9 cellular contexts compared by ENCODE assay signal in genomic region chr6:137271245-137272183, GRCh38. TPM values are rescaled to one million over a fixed set of nuclear protein-coding genes. Genes with fewer than 3 reads are reported as not detected.
DNase-seq lines count a peak whose midpoint lies in the region; ATAC-seq, FAIRE-seq and TF ChIP-seq lines count a peak whose summit lies in the region.
"Had no signal": no experiment of that assay in that cellular context is flagged by ENCODE, and none has a peak within 500 bp of the region (broad histone marks: within the 10 kb centered on the region; RNA-seq: fewer than 3 reads in every experiment).

No MANE protein-coding gene starts in this region.

- BruUV-seq in GM12878 (replicated peaks; lab: Mats Ljungman, UMichigan) = no TSS peak

- H4K20me1 ChIP-seq in GM23338 (replicated peaks; ENCODE audit: insufficient read depth) (no peaks in the 10 kb centered on the region), GM12878 (ENCODE audit: control insufficient read depth, insufficient read depth) (no peaks in the 10 kb centered on the region)

- H3K79me2 ChIP-seq in GM23338 (replicated peaks; ENCODE audit: insufficient read depth) (no peaks in the 10 kb centered on the region), GM12878 (ENCODE audit: control insufficient read depth, insufficient read depth, low read length) (no peaks in the 10 kb centered on the region)

- WGBS in GM12878 (ENCODE audit: insufficient coverage, insufficient replicate concordance, low lambda C conversion rate, missing lambda C conversion rate) = 20% methylated on average over 5 of the region's 5 CpGs

- H3K4me3 ChIP-seq in GM23338 (no peak overlapping the region), GM12878 (no peak overlapping the region), tibial artery (no peak overlapping the region)

- H3K9me3 ChIP-seq in GM12878 (replicated peaks; ENCODE audit: control insufficient read depth, insufficient read depth, low read length) (no peaks in the 10 kb centered on the region), tibial artery (no peaks in the 10 kb centered on the region)

- H3K4me3 Mint-ChIP-seq in GM23338 = no peak overlapping the region
- H3K4me3 Mint-ChIP-seq in immature natural killer cell = peak overlapping the region in 1 of 5 donors; percentile 35
- no peak overlapping the region for H3K4me3 Mint-ChIP-seq in activated CD4-positive, alpha-beta memory T cell treated with anti-CD3 and anti-CD28 coated beads, Interleukin-2, amount 10 ng/mL, durations not matched to agents 7 days and 5 days
- H3K4me3 Mint-ChIP-seq: T-cell had no signal

- H3K27ac ChIP-seq in GM23338 (ENCODE audit: low read depth) = no peak overlapping the region
- no peak overlapping the region for H3K27ac ChIP-seq in GM12878 (ENCODE audit: control insufficient read depth, insufficient read depth)
- H3K27ac ChIP-seq in tibial artery = no peak overlapping the region

- DNase-seq in DMS114 treated with DMSO at 0.1 percent for 48 hours (lab: John Stamatoyannopoulos, UW; ENCODE audit: unreplicated experiment) (peak; percentile 17), GM23338 (ENCODE audit: low spot score) (peak; percentile 77), NCI-H2196 treated with DMSO at 0.1 percent for 48 hours (lab: John Stamatoyannopoulos, UW; ENCODE audit: unreplicated experiment) (peak; percentile 20), GM12878 (ENCODE audit: low read depth, low spot score) (no peak), immature natural killer cell (peak in 2 of 3 donors; percentile 41 to 44), tibial artery (no peak), COR-L47 (lab: John Stamatoyannopoulos, UW) (no peak)
- DNase-seq in activated CD4-positive, alpha-beta memory T cell treated with anti-CD3 and anti-CD28 coated beads, Interleukin-2, amount 10 ng/mL, durations not matched to agents 7 days and 5 days = no peak
- DNase-seq: T-cell had no signal

- H3K4me1 Mint-ChIP-seq in GM23338 (peaks cover 2% of the 10 kb centered on the region; the same call in 1 of the 3 replicates), immature natural killer cell (peaks cover 35 to 43% of the 10 kb centered on the region in 2 donors)
- H3K4me1 Mint-ChIP-seq in activated CD4-positive, alpha-beta memory T cell treated with anti-CD3 and anti-CD28 coated beads, Interleukin-2, amount 10 ng/mL, durations not matched to agents 7 days and 5 days = peaks cover 12% of the 10 kb centered on the region

- no peaks in the 10 kb centered on the region for H3K9me2 ChIP-seq in GM23338 (ENCODE audit: insufficient read depth)

- H3K4me2 ChIP-seq in GM23338 (no peak overlapping the region), GM12878 (ENCODE audit: control insufficient read depth, insufficient read depth) (no peak overlapping the region)

- ATAC-seq in GM23338 (peak; percentile 73), GM12878 (peak; percentile 92)

- H2AFZ ChIP-seq in GM23338 (no peak overlapping the region), GM12878 (ENCODE audit: control insufficient read depth, low read depth, low read length) (no peak overlapping the region)

- in situ Hi-C loops in GM12878 (cut with MboI) = no loop called here

- no peaks in the 10 kb centered on the region for H3F3A ChIP-seq in GM23338 (replicated peaks; ENCODE audit: low read depth)

- TF ChIP-seq POLR2A in GM12878 (IDR thresholded peaks at IDR 0.05; ENCODE audit: low read depth, low read length) = no peak

- peak; percentile 38 for FAIRE-seq in GM12878 (lab: Jason Lieb, UNC)

- intact Hi-C loops in GM12878 (cut with micrococcal nuclease; ENCODE audit: unreplicated experiment) (loop anchor here (1.0 to 5.0 kb wide), 7 partner anchors 43 to 370 kb away; partner anchors contain the start of gene IFNGR1), tibial artery (cut with DNase I; ENCODE audit: low total_unique reads) (no loop called here)

- H3K4me1 ChIP-seq in GM23338 (ENCODE audit: insufficient read depth) (no peaks in the 10 kb centered on the region), GM12878 (ENCODE audit: control insufficient read depth, insufficient read depth, low read length) (peaks cover 3% of the 10 kb centered on the region), tibial artery (no peaks in the 10 kb centered on the region)

- no peaks in the 10 kb centered on the region for H3K27me3 Mint-ChIP-seq in GM23338 (ENCODE audit: insufficient read depth, low read depth, poor library complexity)
- peaks cover 0 to 7% (median 2%) of the 10 kb centered on the region in 3 donors for H3K27me3 Mint-ChIP-seq in immature natural killer cell (ENCODE audit: low read depth in 3 of 3)
- H3K27me3 Mint-ChIP-seq in activated CD4-positive, alpha-beta memory T cell treated with anti-CD3 and anti-CD28 coated beads, Interleukin-2, amount 10 ng/mL, durations not matched to agents 7 days and 5 days = peaks cover 25% of the 10 kb centered on the region

- RAD21 ChIA-PET in GM12878 (lab: Charles Lee; ENCODE audit: unreplicated experiment) = interaction anchor here (0.6 to 5.5 kb wide), 29 partner anchors 9 to 704 kb away, joined by 3 to 61 read pairs (median 6); no protein-coding TSS in a partner anchor

- no peaks in the 10 kb centered on the region for H3K36me3 ChIP-seq in GM23338 (ENCODE audit: insufficient read depth)
- H3K36me3 ChIP-seq in GM12878 (ENCODE audit: control insufficient read depth in 2 of 2, insufficient read depth in 2 of 2, low read length in 1 of 2) = no peaks in the 10 kb centered on the region
- no peaks in the 10 kb centered on the region for H3K36me3 ChIP-seq in tibial artery

- TF ChIP-seq CTCF in GM23338 (conservative IDR thresholded peaks at IDR 0.05; ENCODE audit: low read depth in 2 of 2) = peak; percentile 86 to 97
- TF ChIP-seq CTCF in GM12878 (IDR thresholded peaks at IDR 0.05 in 2 of 3, conservative IDR thresholded peaks at IDR 0.05 in 1 of 3; ENCODE audit: control insufficient read depth in 2 of 3, extremely low read depth in 1 of 3, insufficient read depth in 1 of 3, low read depth in 3 of 3, low read length in 3 of 3) = peak; percentile 80 to 91 (median 85)
- peak; percentile 84 to 85 for TF ChIP-seq CTCF in tibial artery (IDR thresholded peaks at IDR 0.05)

- H3K27ac Mint-ChIP-seq in GM23338 (no peak overlapping the region), immature natural killer cell (peak overlapping the region in 2 of 6 donors; percentile 72 to 78)
- H3K27ac Mint-ChIP-seq in activated CD4-positive, alpha-beta memory T cell treated with anti-CD3 and anti-CD28 coated beads, Interleukin-2, amount 10 ng/mL, durations not matched to agents 7 days and 5 days = no peak overlapping the region

- SMC1A ChIA-PET in GM12878 (lab: Charles Lee; ENCODE audit: uncharacterized antibody, unreplicated experiment) = interaction anchor here (0.6 to 3.5 kb wide), 44 partner anchors 10 to 728 kb away, joined by 3 to 56 read pairs (median 6); partner anchors contain the start of gene IL22RA2

- H3K36me3 Mint-ChIP-seq in GM23338 (ENCODE audit: low read depth) (no peaks in the 10 kb centered on the region), immature natural killer cell (peaks cover 0 to 3% (median 0%) of the 10 kb centered on the region in 3 donors)
- H3K36me3 Mint-ChIP-seq in activated CD4-positive, alpha-beta memory T cell treated with anti-CD3 and anti-CD28 coated beads, Interleukin-2, amount 10 ng/mL, durations not matched to agents 7 days and 5 days (ENCODE audit: low read depth) = no peaks in the 10 kb centered on the region
- H3K36me3 Mint-ChIP-seq: T-cell had no signal

- no peaks in the 10 kb centered on the region for H3K27me3 ChIP-seq in GM23338 (ENCODE audit: insufficient read depth)
- H3K27me3 ChIP-seq in GM12878 (replicated peaks in 1 of 2; ENCODE audit: control insufficient read depth in 2 of 2, insufficient read depth in 2 of 2, low read length in 1 of 2) = no peaks in the 10 kb centered on the region
- H3K27me3 ChIP-seq in tibial artery = no peaks in the 10 kb centered on the region

- H3K9ac ChIP-seq in GM12878 (ENCODE audit: control insufficient read depth, insufficient read depth, low read length) = no peak overlapping the region

- CTCF ChIA-PET in GM12878 (lab: Yijun Ruan, JAX) = interaction anchor here (0.5 to 3.5 kb wide), 53 partner anchors 9 to 731 kb away, joined by 3 to 70 read pairs (median 4); no protein-coding TSS in a partner anchor
- CTCF ChIA-PET in activated CD4-positive, alpha-beta memory T cell treated with anti-CD3 and anti-CD28 coated beads, Interleukin-2, amount 10 ng/mL, durations not matched to agents 7 days and 5 days (lab: Charles Lee) = interaction anchor here (0.6 to 2.8 kb wide), 12 partner anchors 13 to 704 kb away, joined by 3 to 9 read pairs (median 4); no protein-coding TSS in a partner anchor

- no peak for TF ChIP-seq EP300 in GM12878 (IDR thresholded peaks at IDR 0.05; ENCODE audit: borderline replicate concordance in 1 of 2, control insufficient read depth in 1 of 2, low read depth in 2 of 2, low read length in 2 of 2)

- H3K9me3 Mint-ChIP-seq in GM23338 (no peaks in the 10 kb centered on the region), immature natural killer cell (peaks cover 0 to 1% (median 0%) of the 10 kb centered on the region in 6 donors)
- H3K9me3 Mint-ChIP-seq in activated CD4-positive, alpha-beta memory T cell treated with anti-CD3 and anti-CD28 coated beads, Interleukin-2, amount 10 ng/mL, durations not matched to agents 7 days and 5 days = no peaks in the 10 kb centered on the region
- H3K9me3 Mint-ChIP-seq: T-cell had no signal

- peak; percentile 100 for TF ChIP-seq RAD21 in GM12878 (IDR thresholded peaks at IDR 0.05; ENCODE audit: insufficient read depth, low read depth, low read length)

- POLR2A ChIA-PET in GM12878 (lab: Charles Lee) = interaction anchor here (0.6 to 1.4 kb wide), 5 partner anchors 39 to 176 kb away, joined by 3 to 5 read pairs (median 3); no protein-coding TSS in a partner anchor
- POLR2A ChIA-PET in activated CD4-positive, alpha-beta memory T cell treated with anti-CD3 and anti-CD28 coated beads, Interleukin-2, amount 10 ng/mL, durations not matched to agents 7 days and 5 days (lab: Charles Lee) = no interaction called here

RNA-seq across cellular contexts. Expression of gene IFNGR1, which starts 52.3 kb away (rescaled TPM):
- 22.8 and 29.4 TPM in 2 replicates for total RNA-seq in GM23338 (2014; rRNA removed; shearing (Covaris generic))
- polyA plus RNA-seq in GM23338 (2016; fragmentation: Nextera tagmentation; extraction: Ambion mirVana) = 21.3 and 23.2 TPM in 2 replicates
- total RNA-seq in GM12878 (2013; cell fraction: nucleolus; rRNA removed) = 290 and 314 TPM in 2 replicates
- 121 and 148 TPM in 2 replicates for total RNA-seq in GM12878 (2014; rRNA removed)
- total RNA-seq in GM12878 (2014; rRNA removed; fragmentation: Illumina TruSeq; extraction: Trizol) = 159 and 161 TPM in 2 replicates
- 89.0 and 95.4 TPM in 2 replicates for total RNA-seq in GM12878 (2021)
- 72.9 TPM for polyA plus RNA-seq in GM12878 (2011; ENCODE audit: low read depth)
- 258 and 363 TPM in 2 replicates for polyA plus RNA-seq in GM12878 (2011; rRNA removed)
- 78.2 and 88.9 TPM in 2 replicates for polyA plus RNA-seq in GM12878 (2011; cell fraction: cytosol; rRNA removed)
- polyA plus RNA-seq in GM12878 (2011; cell fraction: nucleus; rRNA removed) = 69.4 and 105 TPM in 2 replicates
- polyA plus RNA-seq in GM12878 (2012) = 102 and 129 TPM in 2 replicates
- 155 and 200 TPM in 2 replicates for polyA plus RNA-seq in GM12878 (2014; fragmentation: Illumina TruSeq; extraction: Trizol)
- polyA plus RNA-seq in GM12878 (2014; fragmentation: Nextera tagmentation; extraction: Ambion mirVana) = 100 to 1,000 TPM; 182 to 296 TPM
- 96.0 and 113 TPM in 2 replicates for polyA plus RNA-seq in GM12878 (2014; rRNA removed)
- 10 to 100 TPM; 95.2 to 99.1 TPM for polyA plus RNA-seq in GM12878 (2016; fragmentation: Nextera tagmentation; extraction: Ambion mirVana)
- polyA minus RNA-seq in GM12878 (2011; rRNA and poly(A)+ RNA removed) = 81.9 and 114 TPM in 2 replicates
- polyA minus RNA-seq in GM12878 (2011; cell fraction: cytosol; rRNA and poly(A)+ RNA removed) = 53.1 and 61.7 TPM in 2 replicates
- polyA minus RNA-seq in GM12878 (2011; cell fraction: nucleus; rRNA and poly(A)+ RNA removed) = 99.3 and 99.9 TPM in 2 replicates
- polyA plus RNA-seq in immature natural killer cell = 10 to 100 TPM; 70.4 to 79.3 (median 70.4) TPM
- 10 to 100 TPM; 27.3 to 28.9 TPM for total RNA-seq in activated CD4-positive, alpha-beta memory T cell treated with anti-CD3 and anti-CD28 coated beads, Interleukin-2, amount 10 ng/mL, durations not matched to agents 7 days and 5 days

Comparison
In these comparisons a context has a peak if more than half of its experiments do, and no peak if none do; other contexts are left out.
1. DNase-seq: peak in DMS114 treated with DMSO at 0.1 percent for 48 hours (single experiment), GM23338 (single experiment), NCI-H2196 treated with DMSO at 0.1 percent for 48 hours (single experiment) and immature natural killer cell (2 of 3); none in GM12878 (single experiment), tibial artery (0 of 2), COR-L47 (single experiment) and activated CD4-positive, alpha-beta memory T cell treated with anti-CD3 and anti-CD28 coated beads, Interleukin-2, amount 10 ng/mL, durations not matched to agents 7 days and 5 days (single experiment).
2. Peak in every context shown above with its lines, with median percentiles within 50 percentile points of each other: CTCF ChIP-seq.